In genomic region chr15:29680806-29681485, GRCh38 we compare ENCODE assay signal across 2 cellular contexts.
TF ChIP-seq lines count a peak whose summit lies in the region.

No MANE protein-coding gene starts in this region.

TF ChIP-seq in endothelial cell of umbilical vein, 7 proteins besides CTCF, POLR2A, EP300 and RAD21:
- TF ChIP-seq POLR2AphosphoS5 (IDR thresholded peaks at IDR 0.05; ENCODE audit: insufficient read depth, low read depth, low read length), result no peak
- no peak for TF ChIP-seq JUN (IDR thresholded peaks at IDR 0.05; ENCODE audit: borderline replicate concordance, insufficient read depth, insufficient read length, low read depth)
- TF ChIP-seq, protein P1, sequence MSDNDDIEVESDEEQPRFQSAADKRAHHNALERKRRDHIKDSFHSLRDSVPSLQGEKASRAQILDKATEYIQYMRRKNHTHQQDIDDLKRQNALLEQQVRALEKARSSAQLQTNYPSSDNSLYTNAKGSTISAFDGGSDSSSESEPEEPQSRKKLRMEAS (IDR thresholded peaks at IDR 0.05; ENCODE audit: insufficient read depth, insufficient read length), result no peak
- no peak for TF ChIP-seq MYC (IDR thresholded peaks at IDR 0.05; ENCODE audit: low read depth, low read length)

TF ChIP-seq in HepG2, 621 proteins besides CTCF, POLR2A, EP300 and RAD21:
- no peak for TF ChIP-seq SMYD3 (CRISPR knock-in tag; IDR thresholded peaks at IDR 0.05)
- TF ChIP-seq, protein P2, sequence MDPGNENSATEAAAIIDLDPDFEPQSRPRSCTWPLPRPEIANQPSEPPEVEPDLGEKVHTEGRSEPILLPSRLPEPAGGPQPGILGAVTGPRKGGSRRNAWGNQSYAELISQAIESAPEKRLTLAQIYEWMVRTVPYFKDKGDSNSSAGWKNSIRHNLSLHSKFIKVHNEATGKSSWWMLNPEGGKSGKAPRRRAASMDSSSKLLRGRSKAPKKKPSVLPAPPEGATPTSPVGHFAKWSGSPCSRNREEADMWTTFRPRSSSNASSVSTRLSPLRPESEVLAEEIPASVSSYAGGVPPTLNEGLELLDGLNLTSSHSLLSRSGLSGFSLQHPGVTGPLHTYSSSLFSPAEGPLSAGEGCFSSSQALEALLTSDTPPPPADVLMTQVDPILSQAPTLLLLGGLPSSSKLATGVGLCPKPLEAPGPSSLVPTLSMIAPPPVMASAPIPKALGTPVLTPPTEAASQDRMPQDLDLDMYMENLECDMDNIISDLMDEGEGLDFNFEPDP (CRISPR knock-in tag; conservative IDR thresholded peaks at IDR 0.05), result no peak
- TF ChIP-seq ZNF180 (CRISPR knock-in tag; IDR thresholded peaks at IDR 0.05; ENCODE audit: borderline replicate concordance, low read depth), result no peak
- TF ChIP-seq TBX3 (IDR thresholded peaks at IDR 0.05; ENCODE audit: borderline replicate concordance), result no peak
- TF ChIP-seq ZNF550 (CRISPR knock-in tag; IDR thresholded peaks at IDR 0.05; ENCODE audit: borderline replicate concordance), result no peak
TF ChIP-seq in HepG2: peak in this region for 0.
